Comparison of ENCODE assay signal across 9 cellular contexts in the genomic region with DNA sequence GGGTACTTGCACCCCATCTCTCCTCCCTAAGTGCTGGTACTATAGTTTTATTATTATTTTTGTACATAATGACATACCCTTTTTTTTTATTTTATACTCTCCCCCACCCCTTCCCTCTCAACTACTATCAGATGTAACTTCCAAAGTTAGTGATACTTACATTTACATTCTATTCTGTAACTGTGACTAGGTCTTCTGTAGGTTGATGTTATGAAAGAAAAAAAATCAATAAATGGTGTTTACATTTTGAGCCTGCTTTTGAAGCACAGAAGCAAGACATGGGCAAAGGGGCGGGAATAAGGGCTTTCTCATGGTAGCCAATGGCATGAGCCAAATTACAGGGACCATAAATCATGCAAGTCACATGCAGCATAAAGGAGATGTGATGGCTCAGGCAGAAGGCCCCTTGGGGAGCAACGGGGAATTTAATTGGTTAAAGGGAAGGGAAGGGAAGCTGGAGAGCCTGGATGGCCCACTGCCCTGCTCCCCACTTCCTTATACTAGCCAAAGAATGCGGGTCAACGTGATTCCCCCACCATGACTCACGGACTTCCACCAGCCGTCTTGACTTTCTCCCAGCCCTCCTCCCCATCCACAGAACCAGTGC. TPM values are rescaled to one million over a fixed set of nuclear protein-coding genes. Genes with fewer than 3 reads are reported as not detected.
A peak's percentile ranks its signal among the peaks of the same experiment; 100 is the strongest.
DNase-seq lines count a peak whose midpoint lies in the region; ATAC-seq, FAIRE-seq and TF ChIP-seq lines count a peak whose summit lies in the region.
"Had no signal": no experiment of that assay in that cellular context is flagged by ENCODE, and none has a peak within 500 bp of the region (broad histone marks: within the 10 kb centered on the region; RNA-seq: fewer than 3 reads in every experiment).

No MANE protein-coding gene starts in this region.

- peaks cover 5% of the 10 kb centered on the region; the same call in 1 of the 2 replicates for H3K4me1 ChIP-seq in BE2C
- peaks cover 59% of the 10 kb centered on the region for H3K4me1 ChIP-seq in lower lobe of right lung

- peaks cover 16% of the 10 kb centered on the region for H3K27me3 Mint-ChIP-seq in nephron progenitor cell (ENCODE audit: low read depth, poor library complexity)

- no peaks in the 10 kb centered on the region for H3K9me3 ChIP-seq in BE2C
- H3K9me3 ChIP-seq in lower lobe of right lung, result no peaks in the 10 kb centered on the region

- peak overlapping the region; percentile 8 for H3K27ac ChIP-seq in lower lobe of right lung
- H3K27ac ChIP-seq: SK-N-MC had no signal

- intact Hi-C loops in lower lobe of right lung (cut with DNase I), result no loop called here

- peaks cover 43% of the 10 kb centered on the region for H3K4me1 Mint-ChIP-seq in nephron progenitor cell

- H3K27me3 ChIP-seq in BE2C (no peaks in the 10 kb centered on the region), lower lobe of right lung (ENCODE audit: low read depth) (no peaks in the 10 kb centered on the region)

- H3K36me3 ChIP-seq in BE2C, result no peaks in the 10 kb centered on the region
- no peaks in the 10 kb centered on the region for H3K36me3 ChIP-seq in lower lobe of right lung

- H3K27ac Mint-ChIP-seq in nephron progenitor cell, result no peak overlapping the region

- DNase-seq in BE2C (peak; percentile 31), HS-27A (ENCODE audit: low read depth) (peak; percentile 75), T1000 (lab: John Stamatoyannopoulos, UW) (peak; percentile 85), lower lobe of right lung (peak; percentile 66), NCI-H2196 (lab: John Stamatoyannopoulos, UW; ENCODE audit: unreplicated experiment) (no peak), nephron progenitor cell (no peak), D721Med (ENCODE audit: insufficient read length, low spot score) (no peak)

- H3K4me3 ChIP-seq in BE2C (ENCODE audit: low read depth, low read length) (no peak overlapping the region), lower lobe of right lung (no peak overlapping the region)
- H3K4me3 ChIP-seq: SK-N-MC had no signal

- peak in 1 of 2 donors; percentile 32 for ATAC-seq in lower lobe of right lung
- ATAC-seq in HG02938 (IDR thresholded peaks at IDR 0.05; ENCODE audit: unreplicated experiment), result no peak

- FAIRE-seq in D721Med (lab: Jason Lieb, UNC), result no peak

- H3K4me3 Mint-ChIP-seq in nephron progenitor cell, result no peak overlapping the region

- peaks cover 6% of the 10 kb centered on the region for H3K36me3 Mint-ChIP-seq in nephron progenitor cell (ENCODE audit: low read depth)

- TF ChIP-seq CTCF in BE2C (IDR thresholded peaks at IDR 0.05; ENCODE audit: low read depth, low read length), result no peak
- TF ChIP-seq CTCF in lower lobe of right lung (IDR thresholded peaks at IDR 0.05), result no peak
- no peak for TF ChIP-seq CTCF in nephron progenitor cell (IDR thresholded peaks at IDR 0.05)
- no peak for TF ChIP-seq CTCF in D721Med (IDR thresholded peaks at IDR 0.05; ENCODE audit: insufficient read depth, missing control alignments)

- peaks cover 25% of the 10 kb centered on the region for H3K9me3 Mint-ChIP-seq in nephron progenitor cell

RNA-seq across cellular contexts. Expression of a gene that starts 2.4 kb away (rescaled TPM):
- polyA plus RNA-seq in BE2C (2012; ENCODE audit: insufficient read depth, insufficient read length, low read depth), result 7.5 TPM
- total RNA-seq in lower lobe of right lung, result 70.4 TPM

RNA-seq across cellular contexts. Expression of a gene that starts 26.3 kb away (rescaled TPM):
- polyA plus RNA-seq in BE2C (2012; ENCODE audit: insufficient read depth, insufficient read length, low read depth), result 302 TPM
- 55.5 TPM for total RNA-seq in lower lobe of right lung

RNA-seq across cellular contexts. Expression of a gene that starts 45.0 kb away (rescaled TPM):
- polyA plus RNA-seq in BE2C (2012; ENCODE audit: insufficient read depth, insufficient read length, low read depth), result not detected
- not detected for total RNA-seq in lower lobe of right lung

RNA-seq across cellular contexts. Expression of a gene that starts 50.6 kb away (rescaled TPM):
- polyA plus RNA-seq in BE2C (2012; ENCODE audit: insufficient read depth, insufficient read length, low read depth), result 7.6 TPM
- total RNA-seq in lower lobe of right lung, result 1.8 TPM

RNA-seq across cellular contexts. Expression of a gene that starts 50.7 kb away (rescaled TPM):
- polyA plus RNA-seq in BE2C (2012; ENCODE audit: insufficient read depth, insufficient read length, low read depth), result 201 TPM
- 43.9 TPM for total RNA-seq in lower lobe of right lung

Comparison
In these comparisons a context has a peak if more than half of its experiments do, and no peak if none do; other contexts are left out.
1. DNase-seq: peak in BE2C (single experiment), HS-27A (single experiment), T1000 (single experiment) and lower lobe of right lung (single experiment); none in NCI-H2196 (single experiment), nephron progenitor cell (single experiment) and D721Med (single experiment).